In the genomic region with DNA sequence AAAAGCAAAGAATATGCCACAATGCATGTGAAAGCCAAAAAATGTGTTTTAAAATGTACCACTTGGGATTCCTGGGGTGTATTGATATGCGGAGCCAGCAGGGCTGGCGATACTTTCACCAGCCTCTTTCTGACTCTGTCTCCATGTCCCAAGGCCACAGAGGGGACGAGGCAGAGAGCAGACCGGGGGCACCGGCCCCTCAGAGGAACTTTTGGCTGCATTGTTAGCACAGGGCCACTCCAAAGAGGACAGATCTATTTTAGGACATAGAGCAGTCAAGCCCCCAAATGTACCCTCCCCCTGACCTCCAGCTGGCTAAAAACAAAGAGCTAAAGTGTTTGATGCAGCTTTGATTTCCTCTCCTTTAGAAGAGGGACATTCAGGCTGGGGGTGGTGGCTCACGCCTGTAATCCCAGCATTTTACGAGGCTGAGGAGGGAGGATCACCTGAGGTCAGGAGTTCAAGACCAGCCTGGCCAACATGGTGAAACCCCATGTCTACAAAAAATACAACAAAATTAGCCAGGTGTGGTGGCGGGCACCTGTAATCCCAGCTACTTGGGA, we compare ENCODE assay signal across 11 cellular contexts. TPM values are rescaled to one million over a fixed set of nuclear protein-coding genes. Genes with fewer than 3 reads are reported as not detected.
DNase-seq lines count a peak whose midpoint lies in the region; ATAC-seq and TF ChIP-seq lines count a peak whose summit lies in the region.
"Had no signal": no experiment of that assay in that cellular context is flagged by ENCODE, and none has a peak within 500 bp of the region (broad histone marks: within the 10 kb centered on the region; RNA-seq: fewer than 3 reads in every experiment).

No MANE protein-coding gene starts in this region.

- H3K4me3 ChIP-seq in HUES48 (ENCODE audit: low read depth, low read length): 0 out of 2 replicates have a peak overlapping the region, but pooled peaks have one; percentile 5
- no peak overlapping the region for H3K4me3 ChIP-seq in duodenal mucosa (ENCODE audit: low read depth in 1 of 2, low read length in 2 of 2)
- H3K4me3 ChIP-seq in lung: no peak overlapping the region
- peak overlapping the region in 1 of 8 donors; percentile 0 for H3K4me3 ChIP-seq in spleen
- H3K4me3 ChIP-seq in Karpas-422 (ENCODE audit: low read length): no peak overlapping the region
- H3K4me3 ChIP-seq: BLaER1 had no signal

- no peaks in the 10 kb centered on the region for H4K20me1 ChIP-seq in Karpas-422 (ENCODE audit: insufficient read depth, low read depth, low read length)
- H4K20me1 ChIP-seq: BLaER1 had no signal

- H3K9me3 ChIP-seq in HUES48 (ENCODE audit: control insufficient read depth, insufficient read depth, low read length) (no peaks in the 10 kb centered on the region), duodenal mucosa (ENCODE audit: control insufficient read depth in 1 of 2, low read length in 2 of 2) (no peaks in the 10 kb centered on the region), lung (ENCODE audit: control insufficient read depth in 2 of 2, insufficient read depth in 1 of 2, low read length in 1 of 2) (peaks cover 0 to 1% of the 10 kb centered on the region in 2 donors), spleen (no peaks in the 10 kb centered on the region), Karpas-422 (ENCODE audit: low read length) (no peaks in the 10 kb centered on the region; the same call in 1 of the 2 replicates)
- H3K9me3 ChIP-seq: BLaER1 had no signal

- no peak for DNase-seq in lung (ENCODE audit: low spot score)
- no peak for DNase-seq in spleen
- DNase-seq in Karpas-422: no peak
- no peak for DNase-seq in T-helper 2 cell
- DNase-seq in NCI-H1048 (lab: John Stamatoyannopoulos, UW): no peak
- DNase-seq in nucleus accumbens (lab: John Stamatoyannopoulos, UW): no peak
- DNase-seq: activated effector memory CD4-positive, alpha-beta T cell treated with Interleukin-2 at 50 U/mL for 16 hours; midbrain had no signal

- H3K79me2 ChIP-seq in Karpas-422 (ENCODE audit: low read length): no peaks in the 10 kb centered on the region

- H3K4me1 ChIP-seq in HUES48 (ENCODE audit: control insufficient read depth, insufficient read depth, low read length): peaks cover 12% of the 10 kb centered on the region
- peaks cover 0 to 6% of the 10 kb centered on the region in 2 donors for H3K4me1 ChIP-seq in duodenal mucosa (ENCODE audit: control insufficient read depth in 1 of 2, insufficient read depth in 2 of 2, low read length in 2 of 2)
- H3K4me1 ChIP-seq in lung (ENCODE audit: control insufficient read depth in 2 of 2, insufficient read depth in 2 of 2, low read length in 2 of 2): peaks cover 0 to 9% of the 10 kb centered on the region in 2 donors
- H3K4me1 ChIP-seq in spleen: peaks cover 0 to 33% (median 16%) of the 10 kb centered on the region in 6 donors
- H3K4me1 ChIP-seq in Karpas-422 (ENCODE audit: low read length): no peaks in the 10 kb centered on the region

- no peak for TF ChIP-seq CTCF in lung (IDR thresholded peaks at IDR 0.05; ENCODE audit: control extremely low read depth, extremely low read depth)
- no peak for TF ChIP-seq CTCF in spleen (IDR thresholded peaks at IDR 0.05 in 8 of 11, conservative IDR thresholded peaks at IDR 0.05 in 3 of 11)

- H3K9me2 ChIP-seq in Karpas-422 (replicated peaks; ENCODE audit: insufficient read depth, low read length): no peaks in the 10 kb centered on the region

- no peak overlapping the region for H3K9ac ChIP-seq in HUES48 (ENCODE audit: low read depth, low read length)
- no peak overlapping the region for H3K9ac ChIP-seq in duodenal mucosa (ENCODE audit: low read depth in 1 of 2, low read length in 2 of 2)
- no peak overlapping the region for H3K9ac ChIP-seq in Karpas-422 (ENCODE audit: low read length)
- H3K9ac ChIP-seq: BLaER1 had no signal

- no peaks in the 10 kb centered on the region for H3K36me3 ChIP-seq in HUES48 (ENCODE audit: control insufficient read depth, insufficient read depth, low read length)
- H3K36me3 ChIP-seq in duodenal mucosa (ENCODE audit: control insufficient read depth in 1 of 2, insufficient read depth in 2 of 2, low read length in 2 of 2): peaks cover 0 to 31% of the 10 kb centered on the region in 2 donors
- peaks cover 0 to 3% of the 10 kb centered on the region in 2 donors for H3K36me3 ChIP-seq in lung (ENCODE audit: control insufficient read depth in 2 of 2, insufficient read depth in 2 of 2, low read length in 2 of 2)
- H3K36me3 ChIP-seq in spleen: no peaks in the 10 kb centered on the region
- H3K36me3 ChIP-seq in Karpas-422 (ENCODE audit: insufficient read depth, low read length): no peaks in the 10 kb centered on the region
- H3K36me3 ChIP-seq: BLaER1 had no signal

- no peak overlapping the region for H3K4me2 ChIP-seq in Karpas-422 (ENCODE audit: low read depth, low read length, poor library complexity, severe bottlenecking)

- intact Hi-C loops in spleen (cut with DNase I; ENCODE audit: low total_unique reads): no loop called here

- H3K27ac ChIP-seq in HUES48 (ENCODE audit: low read depth, low read length) (peak overlapping the region; percentile 80), duodenal mucosa (ENCODE audit: low read depth, low read length) (peak overlapping the region; percentile 15), lung (ENCODE audit: low read depth in 1 of 2, low read length in 1 of 2) (peak overlapping the region; percentile 7 to 89), spleen (peak overlapping the region; percentile 69 to 89 (median 78)), Karpas-422 (ENCODE audit: low read length) (no peak overlapping the region)
- H3K27ac ChIP-seq: BLaER1 had no signal

- H2AFZ ChIP-seq in Karpas-422 (ENCODE audit: low read length): no peak overlapping the region

- ATAC-seq in lung (ENCODE audit: insufficient read depth, low FRiP score): no peak

- WGBS in lung, 2 donors: 68 to 79% methylated on average over 8 of the region's 8 CpGs
- 56 to 69% (median 62%) methylated on average over 8 of the region's 8 CpGs for WGBS in spleen, 5 donors

- H3K27me3 ChIP-seq in HUES48 (ENCODE audit: control insufficient read depth, insufficient read depth, low read length) (peaks cover 91% of the 10 kb centered on the region), duodenal mucosa (ENCODE audit: control insufficient read depth in 1 of 2, insufficient read depth in 2 of 2, low read length in 2 of 2) (no peaks in the 10 kb centered on the region), lung (ENCODE audit: control insufficient read depth, insufficient read depth) (no peaks in the 10 kb centered on the region), spleen (replicated peaks in 1 of 7) (peaks cover 0 to 6% (median 0%) of the 10 kb centered on the region in 7 donors), Karpas-422 (ENCODE audit: low read length) (no peaks in the 10 kb centered on the region)
- H3K27me3 ChIP-seq: BLaER1 had no signal

- TF ChIP-seq POLR2A in spleen (IDR thresholded peaks at IDR 0.05): no peak

RNA-seq across cellular contexts. Expression of a gene that starts 25.6 kb away (rescaled TPM):
- 10 to 100 TPM in 1 of 2 donors, 1 to 10 TPM in 1; 8.9 to 30.9 TPM for total RNA-seq in lung
- 1 to 10 TPM; 2.1 to 4.2 TPM for polyA plus RNA-seq in lung
- total RNA-seq in spleen: 10 to 100 TPM; 15.3 to 32.1 (median 20.3) TPM
- 1 to 10 TPM; 2.8 to 5.5 (median 3.4) TPM for polyA plus RNA-seq in spleen
- 6.4 and 7.4 TPM in 2 replicates for total RNA-seq in Karpas-422 (2014; rRNA removed; shearing (Covaris generic); ENCODE audit: low replicate concordance)

RNA-seq across cellular contexts. Expression of a gene that starts 29.3 kb away (rescaled TPM):
- total RNA-seq in lung (10 to 100 TPM; 26.5 to 33.3 TPM), spleen (10 to 100 TPM in 4 of 7 donors, 1 to 10 TPM in 3; 9.1 to 19.6 (median 17.6) TPM)
- polyA plus RNA-seq in lung (10 to 100 TPM; 10.3 to 37.5 TPM), spleen (10 to 100 TPM in 1 of 3 donors, 1 to 10 TPM in 2; 4.6 to 11.0 (median 6.6) TPM)
- total RNA-seq in Karpas-422 (2014; rRNA removed; shearing (Covaris generic); ENCODE audit: low replicate concordance): not detected in 2 replicates

RNA-seq across cellular contexts. Expression of a gene that starts 51.2 kb away (rescaled TPM):
- total RNA-seq in lung (100 to 1,000 TPM; 112 to 147 TPM), spleen (100 to 1,000 TPM in 5 of 7 donors, 10 to 100 TPM in 2; 75.8 to 143 (median 109) TPM)
- polyA plus RNA-seq in lung (10 to 100 TPM; 54.2 to 77.8 TPM), spleen (10 to 100 TPM; 58.2 to 83.2 (median 75.8) TPM)
- total RNA-seq in Karpas-422 (2014; rRNA removed; shearing (Covaris generic); ENCODE audit: low replicate concordance): 120 and 130 TPM in 2 replicates

Comparison
In these comparisons a context has a peak if more than half of its experiments do, and no peak if none do; other contexts are left out.
1. RNA of a gene that starts 29.3 kb away (total RNA-seq): 26.5 to 33.3 TPM in lung and 9.1 to 19.6 TPM in spleen; not detected in Karpas-422; every median in the first group is over 10 times any median in the second.